1 cellular context compared by ENCODE assay signal in the genomic region with DNA sequence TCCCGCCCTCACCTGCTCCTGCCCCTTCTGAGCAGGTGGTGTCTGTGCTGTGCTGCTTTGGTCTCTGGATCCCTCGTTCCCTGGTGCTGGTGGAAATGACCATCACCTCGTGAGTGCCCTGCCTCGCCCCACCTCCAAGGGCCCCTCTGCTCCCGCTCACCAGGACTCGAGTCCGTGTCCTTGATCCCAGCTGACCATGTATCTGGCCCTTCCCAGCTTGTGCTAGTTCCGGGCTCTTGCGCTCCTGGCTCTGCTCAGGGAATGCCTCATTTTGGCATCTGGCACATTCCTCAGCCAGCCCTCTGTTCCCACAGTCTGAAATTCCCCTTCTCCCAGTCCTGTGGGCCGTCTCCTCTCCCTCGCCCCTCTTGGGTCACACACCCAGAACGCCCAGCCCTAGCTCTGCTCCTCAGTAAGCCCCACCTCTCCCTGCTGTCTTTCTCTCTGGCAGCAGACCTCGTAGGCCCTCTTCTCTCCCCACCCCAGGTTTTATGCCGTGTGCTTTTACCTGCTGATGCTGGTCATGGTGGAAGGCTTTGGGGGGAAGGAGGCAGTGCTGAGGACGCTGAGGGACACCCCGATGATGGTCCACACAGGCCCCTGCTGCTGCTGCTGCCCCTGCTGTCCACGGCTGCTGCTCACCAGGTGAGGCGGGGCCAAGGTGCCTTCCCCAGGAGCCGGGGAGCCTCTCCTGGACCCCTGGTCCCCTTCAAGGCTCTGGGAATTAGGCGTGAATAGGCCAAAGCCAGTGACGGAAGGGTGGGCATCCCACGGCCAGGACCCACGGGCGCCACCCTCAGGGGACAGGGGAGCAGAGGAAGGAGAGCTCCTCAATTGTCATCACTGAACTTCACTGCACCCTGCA.
TF ChIP-seq lines count a peak whose summit lies in the region.

No MANE protein-coding gene starts in this region.

TF ChIP-seq in HepG2, 621 proteins besides CTCF, POLR2A, EP300 and RAD21 (continued from another document and continues in another):
- TF ChIP-seq E2F2 (CRISPR knock-in tag; IDR thresholded peaks at IDR 0.05; ENCODE audit: borderline replicate concordance) (no peak), SP5 (CRISPR knock-in tag; IDR thresholded peaks at IDR 0.05; ENCODE audit: borderline replicate concordance, low read depth) (peak; percentile 64; the same call in 1 of the 2 replicates), ZNF790 (CRISPR knock-in tag; IDR thresholded peaks at IDR 0.05; ENCODE audit: borderline replicate concordance) (no peak), ZNF788 (CRISPR knock-in tag; IDR thresholded peaks at IDR 0.05; ENCODE audit: borderline replicate concordance) (no peak), NR2F1 (CRISPR knock-in tag; IDR thresholded peaks at IDR 0.05) (peak in 1 of 2 experiments; percentile 61; a peak in 1 of 4 replicates), ZNF879 (CRISPR knock-in tag; IDR thresholded peaks at IDR 0.05) (no peak), HNRNPL (IDR thresholded peaks at IDR 0.05; ENCODE audit: low read depth, low read length) (no peak), ISL2 (CRISPR knock-in tag; IDR thresholded peaks at IDR 0.05) (no peak), ZZZ3 (CRISPR knock-in tag; IDR thresholded peaks at IDR 0.05; ENCODE audit: borderline replicate concordance) (0 out of 2 replicates have a peak, but pooled peaks have one; percentile 58), ZNF276 (CRISPR knock-in tag; IDR thresholded peaks at IDR 0.05; ENCODE audit: low read depth) (0 out of 2 replicates have a peak, but pooled peaks have one; percentile 50), GLI4 (CRISPR knock-in tag; IDR thresholded peaks at IDR 0.05; ENCODE audit: borderline replicate concordance) (no peak), ETV5 (CRISPR knock-in tag; IDR thresholded peaks at IDR 0.05; ENCODE audit: borderline replicate concordance) (peak; percentile 85; the same call in 1 of the 2 replicates), CHD4 (IDR thresholded peaks at IDR 0.05; ENCODE audit: borderline replicate concordance, low read length) (no peak), ZNF30 (CRISPR knock-in tag; IDR thresholded peaks at IDR 0.05) (no peak), MTA1 (CRISPR knock-in tag; IDR thresholded peaks at IDR 0.05; ENCODE audit: borderline replicate concordance) (peak; percentile 70), ZFP62 (CRISPR knock-in tag; IDR thresholded peaks at IDR 0.05) (no peak), SRSF9 (IDR thresholded peaks at IDR 0.05; ENCODE audit: borderline replicate concordance, insufficient read depth, low read depth, low read length, poor library complexity, severe bottlenecking) (no peak), HINFP (CRISPR knock-in tag; IDR thresholded peaks at IDR 0.05; ENCODE audit: low read depth) (no peak), SSRP1 (CRISPR knock-in tag; IDR thresholded peaks at IDR 0.05) (0 out of 2 replicates have a peak, but pooled peaks have one; percentile 65), MAFG (CRISPR knock-in tag; IDR thresholded peaks at IDR 0.05) (no peak), ZNF296 (CRISPR knock-in tag; conservative IDR thresholded peaks at IDR 0.05) (no peak), MTF2 (CRISPR knock-in tag; IDR thresholded peaks at IDR 0.05; ENCODE audit: borderline replicate concordance) (no peak), ARNTL (CRISPR knock-in tag; IDR thresholded peaks at IDR 0.05) (0 out of 2 replicates have a peak, but pooled peaks have one; percentile 50), REPIN1 (CRISPR knock-in tag; IDR thresholded peaks at IDR 0.05; ENCODE audit: borderline replicate concordance, low read depth) (no peak), ZNF782 (CRISPR knock-in tag; IDR thresholded peaks at IDR 0.05; ENCODE audit: borderline replicate concordance) (no peak), ARHGAP35 (CRISPR knock-in tag; IDR thresholded peaks at IDR 0.05; ENCODE audit: borderline replicate concordance) (no peak), ZSCAN21 (CRISPR knock-in tag; IDR thresholded peaks at IDR 0.05; ENCODE audit: borderline replicate concordance) (no peak; the same call in 1 of the 2 replicates)
- TF ChIP-seq, protein P1, sequence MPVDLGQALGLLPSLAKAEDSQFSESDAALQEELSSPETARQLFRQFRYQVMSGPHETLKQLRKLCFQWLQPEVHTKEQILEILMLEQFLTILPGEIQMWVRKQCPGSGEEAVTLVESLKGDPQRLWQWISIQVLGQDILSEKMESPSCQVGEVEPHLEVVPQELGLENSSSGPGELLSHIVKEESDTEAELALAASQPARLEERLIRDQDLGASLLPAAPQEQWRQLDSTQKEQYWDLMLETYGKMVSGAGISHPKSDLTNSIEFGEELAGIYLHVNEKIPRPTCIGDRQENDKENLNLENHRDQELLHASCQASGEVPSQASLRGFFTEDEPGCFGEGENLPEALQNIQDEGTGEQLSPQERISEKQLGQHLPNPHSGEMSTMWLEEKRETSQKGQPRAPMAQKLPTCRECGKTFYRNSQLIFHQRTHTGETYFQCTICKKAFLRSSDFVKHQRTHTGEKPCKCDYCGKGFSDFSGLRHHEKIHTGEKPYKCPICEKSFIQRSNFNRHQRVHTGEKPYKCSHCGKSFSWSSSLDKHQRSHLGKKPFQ (CRISPR knock-in tag; IDR thresholded peaks at IDR 0.05; ENCODE audit: insufficient replicate concordance) = peak; percentile 45
- TF ChIP-seq, protein P2, sequence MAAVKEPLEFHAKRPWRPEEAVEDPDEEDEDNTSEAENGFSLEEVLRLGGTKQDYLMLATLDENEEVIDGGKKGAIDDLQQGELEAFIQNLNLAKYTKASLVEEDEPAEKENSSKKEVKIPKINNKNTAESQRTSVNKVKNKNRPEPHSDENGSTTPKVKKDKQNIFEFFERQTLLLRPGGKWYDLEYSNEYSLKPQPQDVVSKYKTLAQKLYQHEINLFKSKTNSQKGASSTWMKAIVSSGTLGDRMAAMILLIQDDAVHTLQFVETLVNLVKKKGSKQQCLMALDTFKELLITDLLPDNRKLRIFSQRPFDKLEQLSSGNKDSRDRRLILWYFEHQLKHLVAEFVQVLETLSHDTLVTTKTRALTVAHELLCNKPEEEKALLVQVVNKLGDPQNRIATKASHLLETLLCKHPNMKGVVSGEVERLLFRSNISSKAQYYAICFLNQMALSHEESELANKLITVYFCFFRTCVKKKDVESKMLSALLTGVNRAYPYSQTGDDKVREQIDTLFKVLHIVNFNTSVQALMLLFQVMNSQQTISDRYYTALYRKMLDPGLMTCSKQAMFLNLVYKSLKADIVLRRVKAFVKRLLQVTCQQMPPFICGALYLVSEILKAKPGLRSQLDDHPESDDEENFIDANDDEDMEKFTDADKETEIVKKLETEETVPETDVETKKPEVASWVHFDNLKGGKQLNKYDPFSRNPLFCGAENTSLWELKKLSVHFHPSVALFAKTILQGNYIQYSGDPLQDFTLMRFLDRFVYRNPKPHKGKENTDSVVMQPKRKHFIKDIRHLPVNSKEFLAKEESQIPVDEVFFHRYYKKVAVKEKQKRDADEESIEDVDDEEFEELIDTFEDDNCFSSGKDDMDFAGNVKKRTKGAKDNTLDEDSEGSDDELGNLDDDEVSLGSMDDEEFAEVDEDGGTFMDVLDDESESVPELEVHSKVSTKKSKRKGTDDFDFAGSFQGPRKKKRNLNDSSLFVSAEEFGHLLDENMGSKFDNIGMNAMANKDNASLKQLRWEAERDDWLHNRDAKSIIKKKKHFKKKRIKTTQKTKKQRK (IDR thresholded peaks at IDR 0.05; ENCODE audit: low read length) = no peak
- TF ChIP-seq, protein P3, sequence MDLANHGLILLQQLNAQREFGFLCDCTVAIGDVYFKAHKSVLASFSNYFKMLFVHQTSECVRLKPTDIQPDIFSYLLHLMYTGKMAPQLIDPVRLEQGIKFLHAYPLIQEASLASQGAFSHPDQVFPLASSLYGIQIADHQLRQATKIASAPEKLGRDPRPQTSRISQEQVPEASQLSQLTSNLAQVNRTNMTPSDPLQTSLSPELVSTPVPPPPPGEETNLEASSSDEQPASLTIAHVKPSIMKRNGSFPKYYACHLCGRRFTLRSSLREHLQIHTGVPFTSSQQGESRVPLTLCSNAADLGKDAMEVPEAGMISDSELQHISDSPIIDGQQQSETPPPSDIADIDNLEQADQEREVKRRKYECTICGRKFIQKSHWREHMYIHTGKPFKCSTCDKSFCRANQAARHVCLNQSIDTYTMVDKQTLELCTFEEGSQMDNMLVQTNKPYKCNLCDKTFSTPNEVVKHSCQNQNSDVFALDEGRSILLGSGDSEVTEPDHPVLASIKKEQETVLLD (CRISPR knock-in tag; IDR thresholded peaks at IDR 0.05; ENCODE audit: low read depth) = no peak
- TF ChIP-seq, protein P4, sequence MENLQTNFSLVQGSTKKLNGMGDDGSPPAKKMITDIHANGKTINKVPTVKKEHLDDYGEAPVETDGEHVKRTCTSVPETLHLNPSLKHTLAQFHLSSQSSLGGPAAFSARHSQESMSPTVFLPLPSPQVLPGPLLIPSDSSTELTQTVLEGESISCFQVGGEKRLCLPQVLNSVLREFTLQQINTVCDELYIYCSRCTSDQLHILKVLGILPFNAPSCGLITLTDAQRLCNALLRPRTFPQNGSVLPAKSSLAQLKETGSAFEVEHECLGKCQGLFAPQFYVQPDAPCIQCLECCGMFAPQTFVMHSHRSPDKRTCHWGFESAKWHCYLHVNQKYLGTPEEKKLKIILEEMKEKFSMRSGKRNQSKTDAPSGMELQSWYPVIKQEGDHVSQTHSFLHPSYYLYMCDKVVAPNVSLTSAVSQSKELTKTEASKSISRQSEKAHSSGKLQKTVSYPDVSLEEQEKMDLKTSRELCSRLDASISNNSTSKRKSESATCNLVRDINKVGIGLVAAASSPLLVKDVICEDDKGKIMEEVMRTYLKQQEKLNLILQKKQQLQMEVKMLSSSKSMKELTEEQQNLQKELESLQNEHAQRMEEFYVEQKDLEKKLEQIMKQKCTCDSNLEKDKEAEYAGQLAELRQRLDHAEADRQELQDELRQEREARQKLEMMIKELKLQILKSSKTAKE (CRISPR knock-in tag; IDR thresholded peaks at IDR 0.05; ENCODE audit: borderline replicate concordance) = peak; percentile 69; the same call in 1 of the 2 replicates
- TF ChIP-seq, protein P5, sequence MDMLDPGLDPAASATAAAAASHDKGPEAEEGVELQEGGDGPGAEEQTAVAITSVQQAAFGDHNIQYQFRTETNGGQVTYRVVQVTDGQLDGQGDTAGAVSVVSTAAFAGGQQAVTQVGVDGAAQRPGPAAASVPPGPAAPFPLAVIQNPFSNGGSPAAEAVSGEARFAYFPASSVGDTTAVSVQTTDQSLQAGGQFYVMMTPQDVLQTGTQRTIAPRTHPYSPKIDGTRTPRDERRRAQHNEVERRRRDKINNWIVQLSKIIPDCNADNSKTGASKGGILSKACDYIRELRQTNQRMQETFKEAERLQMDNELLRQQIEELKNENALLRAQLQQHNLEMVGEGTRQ (IDR thresholded peaks at IDR 0.05; ENCODE audit: low read depth, low read length) = no peak
- TF ChIP-seq, protein P5 (CRISPR knock-in tag; IDR thresholded peaks at IDR 0.05; ENCODE audit: borderline replicate concordance) = no peak; the same call in 1 of the 2 replicates
- TF ChIP-seq, protein P6, sequence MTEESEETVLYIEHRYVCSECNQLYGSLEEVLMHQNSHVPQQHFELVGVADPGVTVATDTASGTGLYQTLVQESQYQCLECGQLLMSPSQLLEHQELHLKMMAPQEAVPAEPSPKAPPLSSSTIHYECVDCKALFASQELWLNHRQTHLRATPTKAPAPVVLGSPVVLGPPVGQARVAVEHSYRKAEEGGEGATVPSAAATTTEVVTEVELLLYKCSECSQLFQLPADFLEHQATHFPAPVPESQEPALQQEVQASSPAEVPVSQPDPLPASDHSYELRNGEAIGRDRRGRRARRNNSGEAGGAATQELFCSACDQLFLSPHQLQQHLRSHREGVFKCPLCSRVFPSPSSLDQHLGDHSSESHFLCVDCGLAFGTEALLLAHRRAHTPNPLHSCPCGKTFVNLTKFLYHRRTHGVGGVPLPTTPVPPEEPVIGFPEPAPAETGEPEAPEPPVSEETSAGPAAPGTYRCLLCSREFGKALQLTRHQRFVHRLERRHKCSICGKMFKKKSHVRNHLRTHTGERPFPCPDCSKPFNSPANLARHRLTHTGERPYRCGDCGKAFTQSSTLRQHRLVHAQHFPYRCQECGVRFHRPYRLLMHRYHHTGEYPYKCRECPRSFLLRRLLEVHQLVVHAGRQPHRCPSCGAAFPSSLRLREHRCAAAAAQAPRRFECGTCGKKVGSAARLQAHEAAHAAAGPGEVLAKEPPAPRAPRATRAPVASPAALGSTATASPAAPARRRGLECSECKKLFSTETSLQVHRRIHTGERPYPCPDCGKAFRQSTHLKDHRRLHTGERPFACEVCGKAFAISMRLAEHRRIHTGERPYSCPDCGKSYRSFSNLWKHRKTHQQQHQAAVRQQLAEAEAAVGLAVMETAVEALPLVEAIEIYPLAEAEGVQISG (CRISPR knock-in tag; IDR thresholded peaks at IDR 0.05) = peak; percentile 71
